ENCODE assay signal across 10 cellular contexts in genomic region chr12:6226002-6226700, GRCh38. TPM values are rescaled to one million over a fixed set of nuclear protein-coding genes. Genes with fewer than 3 reads are reported as not detected.
DNase-seq lines count a peak whose midpoint lies in the region; ATAC-seq and TF ChIP-seq lines count a peak whose summit lies in the region.
"Had no signal": no experiment of that assay in that cellular context is flagged by ENCODE, and none has a peak within 500 bp of the region (broad histone marks: within the 10 kb centered on the region; RNA-seq: fewer than 3 reads in every experiment).

No MANE protein-coding gene starts in this region.

- POLR2A ChIA-PET in CD4-positive, alpha-beta T cell (lab: Charles Lee) = no interaction called here

- DNase-seq in UCSD-AML1 (lab: John Stamatoyannopoulos, UW; ENCODE audit: unreplicated experiment) (peak; percentile 59), foreskin keratinocyte (peak; percentile 87 to 92), occipital lobe (lab: John Stamatoyannopoulos, UW) (peak; percentile 53)
- DNase-seq in activated T-cell treated with anti-CD3 and anti-CD28 coated beads, Interleukin-2, amount 50 U/mL, for 48 hours = no peak
- DNase-seq in CD4-positive, alpha-beta T cell = no peak
- DNase-seq: CD4-positive, CD25-positive, alpha-beta regulatory T cell; effector CD8-positive, alpha-beta T cell had no signal

- H3K27me3 ChIP-seq in ACC112 (ENCODE audit: insufficient read depth, low read length) (no peaks in the 10 kb centered on the region), foreskin keratinocyte (no peaks in the 10 kb centered on the region)
- no peaks in the 10 kb centered on the region for H3K27me3 ChIP-seq in CD4-positive, alpha-beta T cell (ENCODE audit: control insufficient read depth, insufficient read depth, low read length)

- H3K4me1 Mint-ChIP-seq in CD4-positive, alpha-beta T cell (ENCODE audit: low read depth) = peaks cover 14% of the 10 kb centered on the region

- no peak overlapping the region for H3K4me3 Mint-ChIP-seq in CD4-positive, alpha-beta T cell
- H3K4me3 Mint-ChIP-seq: CD4-positive, CD25-positive, alpha-beta regulatory T cell had no signal

- no peak overlapping the region for H3K27ac Mint-ChIP-seq in CD4-positive, alpha-beta T cell
- H3K27ac Mint-ChIP-seq: CD4-positive, CD25-positive, alpha-beta regulatory T cell had no signal

- H3K4me3 ChIP-seq in ACC112 (ENCODE audit: low read depth, low read length) = peak overlapping the region; percentile 70

- H3K4me1 ChIP-seq in ACC112 (ENCODE audit: control insufficient read depth, insufficient read depth, low read length, unreplicated experiment) (peaks cover 43% of the 10 kb centered on the region), foreskin keratinocyte (peaks cover 63% of the 10 kb centered on the region)

- H3K79me2 ChIP-seq in ACC112 (ENCODE audit: control insufficient read depth, insufficient read depth, low read length, unreplicated experiment) = no peaks in the 10 kb centered on the region

- CTCF ChIA-PET in CD4-positive, alpha-beta T cell (lab: Charles Lee) = no interaction called here

- H3K9me3 ChIP-seq in CD4-positive, alpha-beta T cell (ENCODE audit: control insufficient read depth, low read length) = no peaks in the 10 kb centered on the region

- peak overlapping the region; percentile 91 for H2AFZ ChIP-seq in ACC112 (ENCODE audit: low read length, unreplicated experiment)

- ATAC-seq in foreskin keratinocyte = peak; percentile 46
- ATAC-seq in GM21526 (IDR thresholded peaks at IDR 0.05; ENCODE audit: low FRiP score, unreplicated experiment) = no peak
- ATAC-seq in CD4-positive, alpha-beta T cell (ENCODE audit: poor library complexity) = no peak
- ATAC-seq in GM18909 (IDR thresholded peaks at IDR 0.05; ENCODE audit: poor library complexity, unreplicated experiment) = no peak

- H3K27ac ChIP-seq in ACC112 (ENCODE audit: low read depth, low read length) (peak overlapping the region; percentile 87), foreskin keratinocyte (peak overlapping the region; percentile 99)
- no peak overlapping the region for H3K27ac ChIP-seq in CD4-positive, alpha-beta T cell (ENCODE audit: low read depth, low read length)

- H3K36me3 Mint-ChIP-seq in CD4-positive, alpha-beta T cell (ENCODE audit: low read depth) = no peaks in the 10 kb centered on the region
- H3K36me3 Mint-ChIP-seq: CD4-positive, CD25-positive, alpha-beta regulatory T cell had no signal

- H3K36me3 ChIP-seq in ACC112 (ENCODE audit: insufficient read depth, low read length) = no peaks in the 10 kb centered on the region

- no peaks in the 10 kb centered on the region for H3K27me3 Mint-ChIP-seq in CD4-positive, alpha-beta T cell

- intact Hi-C loops in CD4-positive, alpha-beta T cell (cut with DNase I, micrococcal nuclease) = no loop called here

- H3K9me3 Mint-ChIP-seq in CD4-positive, alpha-beta T cell = no peaks in the 10 kb centered on the region
- H3K9me3 Mint-ChIP-seq: CD4-positive, CD25-positive, alpha-beta regulatory T cell had no signal

- TF ChIP-seq CTCF in foreskin keratinocyte (conservative IDR thresholded peaks at IDR 0.05) = no peak
- TF ChIP-seq CTCF in CD4-positive, alpha-beta T cell (IDR thresholded peaks at IDR 0.05) = no peak

RNA-seq across cellular contexts. Expression of gene CD9, which starts 26.0 kb away (rescaled TPM):
- 577 and 589 TPM in 2 replicates for total RNA-seq in foreskin keratinocyte
- polyA plus RNA-seq in foreskin keratinocyte = 620 and 648 TPM in 2 replicates
- 29.5 TPM for total RNA-seq in occipital lobe
- total RNA-seq in CD4-positive, alpha-beta T cell = under 1 TPM; 0.36 to 0.66 TPM

Comparison
In these comparisons a context has a peak if more than half of its experiments do, and no peak if none do; other contexts are left out.
1. DNase-seq: peak in UCSD-AML1 (single experiment), foreskin keratinocyte (2 of 2) and occipital lobe (single experiment); none in activated T-cell treated with anti-CD3 and anti-CD28 coated beads, Interleukin-2, amount 50 U/mL, for 48 hours (0 of 2) and CD4-positive, alpha-beta T cell (0 of 10).
2. RNA of gene CD9, which starts 26.0 kb away (total RNA-seq): 577 to 589 TPM in foreskin keratinocyte; 29.5 TPM in occipital lobe (single experiment) and 0.36 to 0.66 TPM in CD4-positive, alpha-beta T cell; every median in the first group is over 10 times any median in the second.